Comparison of ENCODE assay signal across 8 cellular contexts in the genomic region with DNA sequence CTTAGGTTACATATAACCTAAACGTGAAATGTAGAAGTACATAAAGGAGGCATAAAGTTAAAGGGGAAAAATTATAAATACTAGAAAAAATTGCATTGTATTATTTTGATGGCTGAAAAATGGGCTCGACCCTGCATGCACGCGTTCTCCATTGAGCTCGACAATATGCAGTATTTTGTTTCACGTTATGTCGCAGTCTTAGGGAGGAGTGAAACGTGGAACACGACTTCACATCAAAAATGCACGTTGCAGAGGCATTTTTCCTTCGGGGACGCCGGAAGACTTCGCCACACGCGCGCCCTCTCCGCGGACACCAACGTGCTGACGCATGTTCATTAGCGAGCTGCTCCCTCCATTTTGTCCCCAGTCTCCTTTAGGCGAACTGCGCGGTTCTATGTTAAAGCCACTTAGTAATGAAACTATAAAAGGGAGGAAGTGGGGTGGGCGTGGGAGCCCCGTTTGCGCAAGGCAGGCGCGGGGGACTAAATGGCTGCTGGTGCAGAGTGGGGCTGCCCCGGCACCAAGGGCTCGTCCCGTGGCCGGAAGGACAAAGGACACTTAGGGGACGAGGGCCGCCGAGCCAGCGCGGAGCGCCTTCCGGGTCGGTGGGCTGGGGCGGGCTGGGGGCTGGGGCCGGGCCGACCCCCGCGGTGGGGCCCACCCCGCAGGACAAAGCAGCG. TPM values are rescaled to one million over a fixed set of nuclear protein-coding genes. Genes with fewer than 3 reads are reported as not detected.
DNase-seq lines count a peak whose midpoint lies in the region; ATAC-seq and TF ChIP-seq lines count a peak whose summit lies in the region.

No MANE protein-coding gene starts in this region.

- H3K4me1 ChIP-seq in HAP-1 (peaks cover 17% of the 10 kb centered on the region), MM.1S (ENCODE audit: low read length) (peaks cover 18% of the 10 kb centered on the region), aorta (ENCODE audit: control insufficient read depth in 1 of 2, insufficient read depth in 2 of 2, low read length in 2 of 2) (peaks cover 0 to 4% of the 10 kb centered on the region in 2 donors)

- 0% methylated on average over 39 to 49 of the region's 49 CpGs for WGBS in aorta, 2 donors

- peaks cover 18% of the 10 kb centered on the region for H3K4me1 Mint-ChIP-seq in glutamatergic neuron (ENCODE audit: low read depth, unreplicated experiment)

- peaks cover 18 to 30% of the 10 kb centered on the region in 2 donors for H3K36me3 Mint-ChIP-seq in activated naive CD4-positive, alpha-beta T cell treated with anti-CD3 and anti-CD28 coated beads, Interleukin-2, amount 50 U/mL, for 72 hours
- no peaks in the 10 kb centered on the region for H3K36me3 Mint-ChIP-seq in glutamatergic neuron (ENCODE audit: unreplicated experiment)

- H3K27me3 Mint-ChIP-seq in glutamatergic neuron (ENCODE audit: unreplicated experiment), result peaks cover 13% of the 10 kb centered on the region

- H3F3A ChIP-seq in MM.1S (ENCODE audit: insufficient read depth, low read length), result peaks cover 58% of the 10 kb centered on the region

- H3K36me3 ChIP-seq in GM06990 (ENCODE audit: control insufficient read depth, insufficient read depth, low read length), result no peaks in the 10 kb centered on the region; the same call in 1 of the 2 replicates
- peaks cover 13% of the 10 kb centered on the region for H3K36me3 ChIP-seq in HAP-1 (replicated peaks)
- no peaks in the 10 kb centered on the region for H3K36me3 ChIP-seq in MM.1S (replicated peaks; ENCODE audit: insufficient read depth, low read length)
- no peaks in the 10 kb centered on the region for H3K36me3 ChIP-seq in aorta (ENCODE audit: control insufficient read depth in 1 of 2, insufficient read depth in 2 of 2, low read length in 1 of 2)

- in situ Hi-C loops in HAP-1 (cut with MboI; ENCODE audit: low sequenced_read_pairs) (no loop called here), SK-MEL-5 (cut with HindIII; ENCODE audit: low pct_unique_long_range_greater_than_20kb, low sequenced_read_pairs) (loop anchor here (25.0 kb wide), 1 partner anchor 203 kb away; no protein-coding TSS in a partner anchor)

- ATAC-seq in activated naive CD4-positive, alpha-beta T cell treated with anti-CD3 and anti-CD28 coated beads, Interleukin-2, amount 50 U/mL, for 72 hours, result peak; percentile 77 to 83
- peak; percentile 82 for ATAC-seq in aorta (ENCODE audit: low FRiP score)

- H3K4me3 ChIP-seq in GM06990 (replicated peaks; ENCODE audit: low read depth, low read length), result peak overlapping the region; percentile 85
- H3K4me3 ChIP-seq in HAP-1, result peak overlapping the region; percentile 56
- H3K4me3 ChIP-seq in MM.1S (ENCODE audit: low read length), result peak overlapping the region; percentile 93
- H3K4me3 ChIP-seq in aorta (ENCODE audit: low read length in 2 of 2), result peak overlapping the region; percentile 66 to 92

- no peaks in the 10 kb centered on the region for H3K9me2 ChIP-seq in MM.1S (replicated peaks; ENCODE audit: insufficient read depth, low read length)

- peaks cover 3 to 4% of the 10 kb centered on the region in 2 donors for H3K9me3 Mint-ChIP-seq in activated naive CD4-positive, alpha-beta T cell treated with anti-CD3 and anti-CD28 coated beads, Interleukin-2, amount 50 U/mL, for 72 hours
- H3K9me3 Mint-ChIP-seq in glutamatergic neuron (ENCODE audit: unreplicated experiment), result peaks cover 18% of the 10 kb centered on the region

- peak overlapping the region; percentile 87 for H3K4me2 ChIP-seq in MM.1S (ENCODE audit: low read depth, low read length)

- peaks cover 42% of the 10 kb centered on the region for H3K79me2 ChIP-seq in MM.1S (ENCODE audit: low read length)

- DNase-seq in GM06990 (ENCODE audit: extremely low read depth, insufficient read length) (peak; percentile 95), HAP-1 (ENCODE audit: low spot score in 2 of 2) (peak in 1 of 2 experiments; percentile 79), MM.1S (peak; percentile 94), SK-MEL-5 (ENCODE audit: low read depth, low spot score) (peak; percentile 94), glutamatergic neuron (peak; percentile 91), posterior vena cava (ENCODE audit: low spot score) (peak; percentile 95), aorta (peak in 1 of 2 donors; percentile 92)
- DNase-seq in activated naive CD4-positive, alpha-beta T cell treated with anti-CD3 and anti-CD28 coated beads, Interleukin-2, amount 50 U/mL, for 72 hours (ENCODE audit: low spot score in 2 of 2), result peak; percentile 85 to 95

- H3K4me3 Mint-ChIP-seq in glutamatergic neuron (ENCODE audit: unreplicated experiment), result peak overlapping the region; percentile 94

- H3K27ac Mint-ChIP-seq in activated naive CD4-positive, alpha-beta T cell treated with anti-CD3 and anti-CD28 coated beads, Interleukin-2, amount 50 U/mL, for 72 hours, result peak overlapping the region; percentile 92 to 93
- peak overlapping the region; percentile 100 for H3K27ac Mint-ChIP-seq in glutamatergic neuron (ENCODE audit: unreplicated experiment)

- intact Hi-C loops in posterior vena cava (cut with DNase I) (loop anchor here in 1 of 2 donors (10.0 kb wide), 1 partner anchor 140 kb away; no protein-coding TSS in a partner anchor), aorta (cut with DNase I) (loop anchor here (2.0 to 10.0 kb wide), 5 partner anchors 28 to 182 kb away; a partner anchor contains a TSS)

- peaks cover 7% of the 10 kb centered on the region for H4K20me1 ChIP-seq in MM.1S (ENCODE audit: insufficient read depth, low read length)

- peak overlapping the region; percentile 96 for H3K27ac ChIP-seq in MM.1S (ENCODE audit: low read length)
- H3K27ac ChIP-seq in aorta (ENCODE audit: low read depth in 1 of 2, low read length in 2 of 2), result peak overlapping the region; percentile 97

- H3K9me3 ChIP-seq in HAP-1 (no peaks in the 10 kb centered on the region), MM.1S (replicated peaks; ENCODE audit: insufficient read depth, low read length) (no peaks in the 10 kb centered on the region), aorta (ENCODE audit: control insufficient read depth, low read length) (no peaks in the 10 kb centered on the region)

- H3K27me3 ChIP-seq in GM06990 (replicated peaks; ENCODE audit: control insufficient read depth, insufficient read depth, low read length) (no peaks in the 10 kb centered on the region), HAP-1 (ENCODE audit: low read depth) (no peaks in the 10 kb centered on the region), MM.1S (replicated peaks; ENCODE audit: insufficient read depth, low read length) (no peaks in the 10 kb centered on the region), aorta (ENCODE audit: control insufficient read depth in 1 of 2, insufficient read depth in 2 of 2, low read length in 1 of 2) (no peaks in the 10 kb centered on the region)

- H3K9ac ChIP-seq in MM.1S (ENCODE audit: low read length), result peak overlapping the region; percentile 94

- peak overlapping the region; percentile 66 for H2AFZ ChIP-seq in MM.1S (ENCODE audit: low read length)

- TF ChIP-seq CTCF in GM06990 (IDR thresholded peaks at IDR 0.05; ENCODE audit: insufficient read depth, low read length, poor library complexity, severe bottlenecking), result no peak
- no peak for TF ChIP-seq CTCF in MM.1S (IDR thresholded peaks at IDR 0.05; ENCODE audit: low read length)
- TF ChIP-seq CTCF in glutamatergic neuron (IDR thresholded peaks at IDR 0.05; ENCODE audit: partially characterized antibody, unreplicated experiment), result no peak

RNA-seq across cellular contexts. Expression of a gene that starts 0.7 kb away (rescaled TPM):
- total RNA-seq in SK-MEL-5 (2014; rRNA removed; shearing (Covaris generic)), result 35.0 and 37.9 TPM in 2 replicates
- polyA plus RNA-seq in SK-MEL-5 (2015; cell fraction: cytosol; rRNA removed), result 28.4 and 52.7 TPM in 2 replicates
- polyA plus RNA-seq in SK-MEL-5 (2015; cell fraction: nucleus; rRNA removed), result 22.6 and 27.1 TPM in 2 replicates
- 10 to 100 TPM; 23.5 to 28.1 TPM for total RNA-seq in activated naive CD4-positive, alpha-beta T cell treated with anti-CD3 and anti-CD28 coated beads, Interleukin-2, amount 50 U/mL, for 72 hours
- total RNA-seq in glutamatergic neuron (ENCODE audit: unreplicated experiment), result 35.3 TPM
- 10 to 100 TPM; 42.1 to 47.6 TPM for total RNA-seq in posterior vena cava
- 10 to 100 TPM; 22.8 to 29.7 TPM for total RNA-seq in aorta
- polyA plus RNA-seq in aorta, result 100 to 1,000 TPM in 1 of 2 donors, 10 to 100 TPM in 1; 73.7 to 110 TPM

RNA-seq across cellular contexts. Expression of a gene that starts 29.6 kb away (rescaled TPM):
- 221 and 282 TPM in 2 replicates for total RNA-seq in SK-MEL-5 (2014; rRNA removed; shearing (Covaris generic))
- 282 and 321 TPM in 2 replicates for polyA plus RNA-seq in SK-MEL-5 (2015; cell fraction: cytosol; rRNA removed)
- polyA plus RNA-seq in SK-MEL-5 (2015; cell fraction: nucleus; rRNA removed), result 211 and 304 TPM in 2 replicates
- 100 to 1,000 TPM; 304 to 406 TPM for total RNA-seq in activated naive CD4-positive, alpha-beta T cell treated with anti-CD3 and anti-CD28 coated beads, Interleukin-2, amount 50 U/mL, for 72 hours
- total RNA-seq in glutamatergic neuron (ENCODE audit: unreplicated experiment), result 427 TPM
- total RNA-seq in posterior vena cava, result 100 to 1,000 TPM; 186 to 214 TPM
- 100 to 1,000 TPM; 258 to 286 TPM for total RNA-seq in aorta
- polyA plus RNA-seq in aorta, result 100 to 1,000 TPM in 1 of 2 donors, 10 to 100 TPM in 1; 83.6 to 140 TPM
